25 cellular contexts compared by ENCODE assay signal in the genomic region with DNA sequence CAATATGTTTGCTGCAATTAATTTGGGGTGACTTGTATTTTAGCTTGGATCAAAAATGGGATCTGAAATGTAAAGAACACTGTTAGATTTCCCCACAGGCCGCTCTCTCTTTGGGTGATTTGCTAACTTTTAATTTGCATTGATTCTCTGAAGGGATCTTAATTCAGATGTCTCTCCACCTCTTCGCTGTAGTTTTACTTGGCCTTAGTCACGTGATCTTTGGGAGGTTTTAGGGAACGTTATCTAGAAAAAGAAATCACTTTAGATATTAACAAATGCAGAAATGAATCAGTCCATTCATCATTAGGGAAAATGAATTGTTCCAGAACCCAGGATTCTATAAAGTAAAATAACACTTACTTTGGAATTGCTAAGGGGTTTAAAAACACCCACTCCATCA.
"Had no signal": no experiment of that assay in that cellular context is flagged by ENCODE, and none has a peak within 500 bp of the region (broad histone marks: within the 10 kb centered on the region; RNA-seq: fewer than 3 reads in every experiment).

No MANE protein-coding gene starts in this region.

- FAIRE-seq: keratinocyte, small intestine had no signal

- H3K4me3 ChIP-seq: left ventricle myocardium inferior, lung, mucosa of descending colon, ovary, prostate gland, sigmoid colon, spleen, suprapubic skin, tibial nerve, uterus had no signal

- H3K36me3 ChIP-seq: left ventricle myocardium inferior, ovary, prostate gland, sigmoid colon, spleen, suprapubic skin, tibial nerve, uterus had no signal

- H3K4me1 ChIP-seq: left ventricle myocardium inferior, prostate gland, sigmoid colon, spleen, suprapubic skin, uterus had no signal

- H3K4me3 Mint-ChIP-seq: memory B cell; naive thymus-derived CD4-positive, alpha-beta T cell; natural killer cell treated with Interleukin-12 subunit alpha and Interleukin-12 subunit beta and Interleukin-15 and Interleukin-18, amount 100 ng/mL, for 72 hours; stimulated activated effector memory CD8-positive, alpha-beta T cell treated with anti-CD3 and anti-CD28 coated beads, Interleukin-12 subunit alpha, Interleukin-12 subunit beta, amount 100 ng/mL, for 72 hours; stimulated activated naive CD8-positive, alpha-beta T cell treated with anti-CD3 and anti-CD28 coated beads, Interleukin-15, amount 100 ng/mL, for 72 hours; type B pancreatic cell had no signal

- ATAC-seq: mucosa of descending colon; naive thymus-derived CD4-positive, alpha-beta T cell; natural killer cell treated with Interleukin-12 subunit alpha and Interleukin-12 subunit beta and Interleukin-15 and Interleukin-18, amount 100 ng/mL, for 72 hours; right cardiac atrium; stimulated activated effector memory CD8-positive, alpha-beta T cell treated with anti-CD3 and anti-CD28 coated beads, Interleukin-12 subunit alpha, Interleukin-12 subunit beta, amount 100 ng/mL, for 72 hours; stimulated activated naive CD8-positive, alpha-beta T cell treated with anti-CD3 and anti-CD28 coated beads, Interleukin-15, amount 100 ng/mL, for 72 hours had no signal

- H3K27me3 Mint-ChIP-seq: memory B cell; natural killer cell treated with Interleukin-12 subunit alpha and Interleukin-12 subunit beta and Interleukin-15 and Interleukin-18, amount 100 ng/mL, for 72 hours; type B pancreatic cell had no signal

- H3K27ac ChIP-seq: left ventricle myocardium inferior, ovary, prostate gland, sigmoid colon, spleen, suprapubic skin, tibial nerve, uterus had no signal

- H3K27me3 ChIP-seq: ovary, sigmoid colon, spleen, suprapubic skin, tibial nerve, uterus had no signal

- H3K27ac Mint-ChIP-seq: memory B cell; natural killer cell treated with Interleukin-12 subunit alpha and Interleukin-12 subunit beta and Interleukin-15 and Interleukin-18, amount 100 ng/mL, for 72 hours; stimulated activated effector memory CD8-positive, alpha-beta T cell treated with anti-CD3 and anti-CD28 coated beads, Interleukin-12 subunit alpha, Interleukin-12 subunit beta, amount 100 ng/mL, for 72 hours; stimulated activated naive CD8-positive, alpha-beta T cell treated with anti-CD3 and anti-CD28 coated beads, Interleukin-15, amount 100 ng/mL, for 72 hours; type B pancreatic cell had no signal

- DNase-seq: hippocampal formation; left ventricle myocardium inferior; midbrain; mucosa of descending colon; naive thymus-derived CD4-positive, alpha-beta T cell; ovary; posterior cingulate gyrus; retina; right cardiac atrium; sigmoid colon; small intestine; spleen; stimulated activated CD4-positive, alpha-beta T cell treated with anti-CD3 and anti-CD28 coated beads, Interleukin-4, amount 100 ng/mL, for 24 hours; stimulated activated naive CD4-positive, alpha-beta T cell treated with Interleukin-2 at 50 U/mL for 16 hours; stimulated activated naive CD8-positive, alpha-beta T cell treated with anti-CD3 and anti-CD28 coated beads, Interleukin-15, amount 100 ng/mL, for 72 hours; uterus had no signal

- H3K4me1 Mint-ChIP-seq: memory B cell; naive thymus-derived CD4-positive, alpha-beta T cell; stimulated activated effector memory CD8-positive, alpha-beta T cell treated with anti-CD3 and anti-CD28 coated beads, Interleukin-12 subunit alpha, Interleukin-12 subunit beta, amount 100 ng/mL, for 72 hours; stimulated activated naive CD8-positive, alpha-beta T cell treated with anti-CD3 and anti-CD28 coated beads, Interleukin-15, amount 100 ng/mL, for 72 hours had no signal

- H3K36me3 Mint-ChIP-seq: memory B cell; naive thymus-derived CD4-positive, alpha-beta T cell; natural killer cell treated with Interleukin-12 subunit alpha and Interleukin-12 subunit beta and Interleukin-15 and Interleukin-18, amount 100 ng/mL, for 72 hours; stimulated activated effector memory CD8-positive, alpha-beta T cell treated with anti-CD3 and anti-CD28 coated beads, Interleukin-12 subunit alpha, Interleukin-12 subunit beta, amount 100 ng/mL, for 72 hours; type B pancreatic cell had no signal

- H3K9me3 ChIP-seq: left ventricle myocardium inferior, mucosa of descending colon, ovary, prostate gland, sigmoid colon, spleen, suprapubic skin, tibial nerve, uterus had no signal
